Comparison of ENCODE assay signal across 8 cellular contexts in the genomic region with DNA sequence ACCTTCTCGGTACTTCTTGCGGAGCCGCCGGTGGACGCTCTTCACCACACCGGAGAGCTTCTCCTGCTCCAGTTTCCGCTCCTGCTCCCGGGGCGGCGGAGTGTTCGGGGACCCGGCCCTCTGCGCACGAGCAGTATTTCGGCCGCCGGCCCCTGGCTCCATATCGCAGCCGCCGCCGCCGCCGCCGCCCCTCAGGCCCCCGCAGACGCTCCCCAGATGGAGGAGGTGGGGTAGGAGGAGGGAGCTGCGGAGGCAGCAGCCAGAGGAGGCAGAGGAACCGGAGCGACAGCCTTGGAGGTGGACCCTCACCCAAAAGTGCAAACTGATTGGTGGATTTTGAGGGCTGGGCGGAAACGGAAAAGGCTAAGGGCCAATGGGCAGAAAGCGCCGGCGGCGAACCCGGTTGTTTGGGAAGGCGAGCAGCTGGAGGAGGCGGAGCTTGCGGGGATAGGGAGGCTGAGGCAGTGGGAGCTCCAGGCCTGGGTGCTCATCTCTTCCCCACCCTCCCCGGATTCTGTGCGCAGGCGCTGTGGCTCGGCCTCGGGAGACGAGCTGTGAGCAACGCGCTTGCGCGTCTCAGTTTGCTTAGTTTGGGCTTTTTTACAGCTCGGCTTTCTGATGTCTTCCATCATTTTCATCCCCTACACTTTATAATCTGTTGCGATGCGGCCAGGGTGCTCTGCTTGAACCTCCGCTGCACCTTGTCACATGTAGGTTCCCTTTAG.
DNase-seq lines count a peak whose midpoint lies in the region; ATAC-seq and TF ChIP-seq lines count a peak whose summit lies in the region.

No MANE protein-coding gene starts in this region.

- peak; percentile 98 for DNase-seq in AML-193 (lab: John Stamatoyannopoulos, UW)
- DNase-seq in NCI-H446 treated with DMSO at 0.1 percent for 48 hours (lab: John Stamatoyannopoulos, UW): peak; percentile 97
- peak; percentile 97 for DNase-seq in activated CD4-positive, CD25-positive, alpha-beta regulatory T cell treated with anti-CD3 and anti-CD28 coated beads, Interleukin-2, amount 50 U/mL, for 72 hours
- peak; percentile 98 for DNase-seq in cerebellum (ENCODE audit: low spot score)
- peak; percentile 100 for DNase-seq in islet precursor cell
- peak; percentile 99 for DNase-seq in stimulated activated CD4-positive, alpha-beta T cell treated with anti-CD3 and anti-CD28 coated beads, Interleukin-12 subunit alpha, Interleukin-12 subunit beta, amount 100 ng/mL, for 4 hours

- peak; percentile 97 for ATAC-seq in HG03378 (IDR thresholded peaks at IDR 0.05; ENCODE audit: unreplicated experiment)

- peak; percentile 77 for TF ChIP-seq POLR2A in GM19099 (IDR thresholded peaks at IDR 0.05; ENCODE audit: extremely low read depth, insufficient read length, low read depth)

Comparison
In these comparisons a context has a peak if more than half of its experiments do, and no peak if none do; other contexts are left out.
1. Peak in every context shown above with its lines: DNase-seq and ATAC-seq.